In genomic region chrX:10903518-10903917, GRCh38 we compare ENCODE assay signal across 2 cellular contexts.
TF ChIP-seq lines count a peak whose summit lies in the region.

No MANE protein-coding gene starts in this region.

TF ChIP-seq in A549, 52 proteins besides CTCF, POLR2A, EP300 and RAD21 (continued from another document):
- no peak for TF ChIP-seq PBX3 (IDR thresholded peaks at IDR 0.05)
- TF ChIP-seq ATOH8 (CRISPR knock-in tag; IDR thresholded peaks at IDR 0.05; ENCODE audit: low read depth) = no peak
- no peak for TF ChIP-seq TFCP2L1 (CRISPR knock-in tag; IDR thresholded peaks at IDR 0.05)
- TF ChIP-seq NPAS2 (CRISPR knock-in tag; IDR thresholded peaks at IDR 0.05; ENCODE audit: borderline replicate concordance) = no peak
- TF ChIP-seq CEBPB (IDR thresholded peaks at IDR 0.05) = no peak
- TF ChIP-seq HOXA7 (CRISPR knock-in tag; IDR thresholded peaks at IDR 0.05) = no peak
- TF ChIP-seq SREBF2 (IDR thresholded peaks at IDR 0.05) = no peak

TF ChIP-seq in GM23338, 12 proteins besides CTCF, POLR2A, EP300 and RAD21 (continued from another document):
- TF ChIP-seq ETS1 (IDR thresholded peaks at IDR 0.05) (no peak), CREB1 (CRISPR knock-in tag; IDR thresholded peaks at IDR 0.05; ENCODE audit: low read depth) (no peak), STAT1 (IDR thresholded peaks at IDR 0.05; ENCODE audit: unreplicated experiment) (no peak), JUNB (IDR thresholded peaks at IDR 0.05; ENCODE audit: unreplicated experiment) (no peak)
